ENCODE assay signal across 1 cellular context in the genomic region with DNA sequence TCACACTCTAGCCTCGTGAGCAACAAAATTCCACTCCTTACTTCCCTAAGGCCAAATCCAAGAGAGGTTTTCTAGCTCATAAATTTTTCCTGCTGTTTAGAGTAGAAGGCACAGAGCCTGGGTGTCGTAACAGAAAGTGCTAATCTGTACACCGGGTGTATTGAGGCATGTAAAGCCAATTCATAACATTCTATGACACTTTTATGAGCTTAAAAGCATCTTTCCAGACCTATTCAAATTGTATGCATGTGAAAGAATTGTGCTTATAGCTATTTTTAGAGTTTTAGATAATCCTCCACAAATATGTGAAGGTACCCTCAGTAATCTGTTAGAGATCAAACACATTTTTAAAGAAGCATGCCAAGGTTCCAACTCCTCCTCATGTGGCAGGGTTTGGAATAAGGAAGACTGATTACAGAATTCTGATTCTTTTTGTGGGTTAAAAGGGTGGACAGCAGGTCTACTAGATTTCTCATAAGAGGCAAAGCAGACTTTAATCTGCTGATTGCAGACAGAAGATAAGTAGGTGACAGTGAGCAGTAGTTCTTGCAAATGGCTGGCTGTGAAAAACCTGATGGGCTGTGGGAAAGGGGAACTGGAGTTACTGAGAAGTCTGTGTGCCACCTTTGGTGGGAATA.
TF ChIP-seq lines count a peak whose summit lies in the region.

No MANE protein-coding gene starts in this region.

TF ChIP-seq in IMR-90, 13 proteins besides CTCF, POLR2A, EP300 and RAD21:
- no peak for TF ChIP-seq CEBPB (IDR thresholded peaks at IDR 0.05; ENCODE audit: low read depth, low read length)
- no peak for TF ChIP-seq NFE2L2 (IDR thresholded peaks at IDR 0.05; ENCODE audit: low read depth, low read length)
- TF ChIP-seq BHLHE40 (IDR thresholded peaks at IDR 0.05; ENCODE audit: low read depth, low read length): no peak
- TF ChIP-seq RCOR1 (IDR thresholded peaks at IDR 0.05; ENCODE audit: insufficient replicate concordance, low read length): no peak
- TF ChIP-seq MAFK (IDR thresholded peaks at IDR 0.05; ENCODE audit: low read depth, low read length): no peak
- TF ChIP-seq MXI1 (IDR thresholded peaks at IDR 0.05; ENCODE audit: borderline replicate concordance, low read depth, low read length): no peak
- TF ChIP-seq ELK1 (IDR thresholded peaks at IDR 0.05; ENCODE audit: borderline replicate concordance, low read depth, low read length): no peak
- TF ChIP-seq MAZ (IDR thresholded peaks at IDR 0.05; ENCODE audit: borderline replicate concordance, low read depth, low read length): no peak
- TF ChIP-seq CHD1 (IDR thresholded peaks at IDR 0.05; ENCODE audit: low read depth, low read length): no peak
- TF ChIP-seq RFX5 (IDR thresholded peaks at IDR 0.05; ENCODE audit: low read depth, low read length): no peak
- no peak for TF ChIP-seq FOS (IDR thresholded peaks at IDR 0.05; ENCODE audit: low read depth, low read length)
- TF ChIP-seq SMC3 (IDR thresholded peaks at IDR 0.05; ENCODE audit: low read depth, low read length): no peak
- no peak for TF ChIP-seq USF2 (IDR thresholded peaks at IDR 0.05; ENCODE audit: low read depth, low read length)
